ENCODE assay signal across 24 cellular contexts in the genomic region with DNA sequence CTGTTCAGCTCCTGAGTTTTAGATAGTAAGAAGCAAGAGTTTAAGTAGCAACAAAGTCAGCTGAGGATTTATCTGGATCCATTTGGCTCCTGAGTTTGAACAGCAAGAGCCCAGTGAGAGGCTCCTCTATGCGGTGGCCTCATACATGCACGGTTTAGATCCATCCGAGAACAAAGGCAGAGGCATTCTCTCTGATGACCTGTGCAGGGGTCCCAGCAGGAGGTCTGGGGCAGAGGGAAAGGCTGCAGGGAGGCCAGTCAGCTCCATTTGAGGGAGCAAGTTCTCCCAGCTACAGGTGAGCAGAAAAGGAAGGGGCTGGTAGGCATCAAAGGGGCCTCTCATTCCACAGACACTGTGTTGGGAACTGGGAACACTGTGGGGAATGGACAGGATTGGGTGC.
"Had no signal": no experiment of that assay in that cellular context is flagged by ENCODE, and none has a peak within 500 bp of the region (broad histone marks: within the 10 kb centered on the region; RNA-seq: fewer than 3 reads in every experiment).

No MANE protein-coding gene starts in this region.

- H3K9me3 ChIP-seq: adrenal gland, breast epithelium, MG63 had no signal

- H3K36me3 ChIP-seq: adrenal gland, breast epithelium, MG63 had no signal

- H3K9me3 Mint-ChIP-seq: activated CD4-positive, alpha-beta memory T cell treated with anti-CD3 and anti-CD28 coated beads, Interleukin-2, amount 10 ng/mL, durations not matched to agents 7 days and 5 days; activated T-cell treated with anti-CD3 and anti-CD28 coated beads, Interleukin-2, amount 50 U/mL, for 72 hours; activated T-helper 2 cell treated with anti-CD3 and anti-CD28 coated beads, Interferon-gamma antibody, Interleukin-2, Interleukin-4, amounts not matched to agents 10 μg/mL and 5 μg/mL and 100 μg/mL, durations not matched to agents 14 hours and 24 hours and 36 hours had no signal

- H3K27me3 Mint-ChIP-seq: activated CD4-positive, alpha-beta T cell treated with anti-CD3 and anti-CD28 coated beads for 36 hours; activated naive CD8-positive, alpha-beta T cell treated with anti-CD3 and anti-CD28 coated beads, Interleukin-2, amount 10 ng/mL, durations not matched to agents 7 days and 5 days had no signal

- H3K27ac ChIP-seq: adrenal gland, breast epithelium, SK-N-MC, VCaP had no signal

- H3K27ac Mint-ChIP-seq: activated CD4-positive, alpha-beta memory T cell treated with anti-CD3 and anti-CD28 coated beads, Interleukin-2, amount 10 ng/mL, durations not matched to agents 7 days and 5 days; activated CD4-positive, alpha-beta T cell treated with anti-CD3 and anti-CD28 coated beads for 36 hours; activated naive CD8-positive, alpha-beta T cell treated with anti-CD3 and anti-CD28 coated beads, Interleukin-2, amount 10 ng/mL, durations not matched to agents 7 days and 5 days; activated T-cell treated with anti-CD3 and anti-CD28 coated beads, Interleukin-2, amount 50 U/mL, for 72 hours; activated T-helper 2 cell treated with anti-CD3 and anti-CD28 coated beads, Interferon-gamma antibody, Interleukin-2, Interleukin-4, amounts not matched to agents 10 μg/mL and 5 μg/mL and 100 μg/mL, durations not matched to agents 14 hours and 24 hours and 36 hours; T-cell had no signal

- H3K4me3 Mint-ChIP-seq: activated CD4-positive, alpha-beta memory T cell treated with anti-CD3 and anti-CD28 coated beads, Interleukin-2, amount 10 ng/mL, durations not matched to agents 7 days and 5 days; activated CD4-positive, alpha-beta T cell treated with anti-CD3 and anti-CD28 coated beads for 36 hours; activated naive CD8-positive, alpha-beta T cell treated with anti-CD3 and anti-CD28 coated beads, Interleukin-2, amount 10 ng/mL, durations not matched to agents 7 days and 5 days; activated T-cell treated with anti-CD3 and anti-CD28 coated beads, Interleukin-2, amount 50 U/mL, for 72 hours; T-cell had no signal

- ATAC-seq: activated CD4-positive, alpha-beta T cell treated with anti-CD3 and anti-CD28 coated beads for 36 hours; activated T-cell treated with anti-CD3 and anti-CD28 coated beads, Interleukin-2, amount 50 U/mL, for 72 hours; Right ventricle myocardium inferior; T-cell had no signal

- H3K27me3 ChIP-seq: adrenal gland, breast epithelium, MG63 had no signal

- DNase-seq: activated CD4-positive, alpha-beta memory T cell treated with anti-CD3 and anti-CD28 coated beads, Interleukin-2, amount 10 ng/mL, durations not matched to agents 7 days and 5 days; activated CD4-positive, alpha-beta T cell treated with anti-CD3 and anti-CD28 coated beads for 36 hours; activated CD4-positive, alpha-beta T cell treated with anti-CD3 and anti-CD28 coated beads, Interleukin-2, amount 50 U/mL, for 1 hour; activated naive CD4-positive, alpha-beta T cell treated with anti-CD3 and anti-CD28 coated beads, Interleukin-2, amount 50 U/mL, for 16 hours; activated naive CD8-positive, alpha-beta T cell treated with anti-CD3 and anti-CD28 coated beads, Interleukin-2, amount 10 ng/mL, durations not matched to agents 7 days and 5 days; activated T-cell treated with anti-CD3 and anti-CD28 coated beads for 4 hours; activated T-cell treated with anti-CD3 and anti-CD28 coated beads, Interleukin-2, amount 50 U/mL, for 72 hours; adrenal gland; anterior cingulate cortex; central memory CD4-positive, alpha-beta T cell; MG63; MV-4-11; NCI-H1092 treated with DMSO at 0.1 percent for 48 hours; NCI-H1417 treated with DMSO at 0.1 percent for 48 hours; NCI-H187; NCI-H2081; NCI-H510A treated with DMSO at 0.1 percent for 48 hours; NCI-H69; T-cell had no signal

- H3K4me1 Mint-ChIP-seq: activated CD4-positive, alpha-beta memory T cell treated with anti-CD3 and anti-CD28 coated beads, Interleukin-2, amount 10 ng/mL, durations not matched to agents 7 days and 5 days; activated CD4-positive, alpha-beta T cell treated with anti-CD3 and anti-CD28 coated beads for 36 hours; T-cell had no signal

- H3K4me3 ChIP-seq: adrenal gland, breast epithelium, MG63, SK-N-MC had no signal

- H3K4me1 ChIP-seq: adrenal gland, breast epithelium had no signal

- H3K36me3 Mint-ChIP-seq: activated naive CD8-positive, alpha-beta T cell treated with anti-CD3 and anti-CD28 coated beads, Interleukin-2, amount 10 ng/mL, durations not matched to agents 7 days and 5 days had no signal
